In the genomic region with DNA sequence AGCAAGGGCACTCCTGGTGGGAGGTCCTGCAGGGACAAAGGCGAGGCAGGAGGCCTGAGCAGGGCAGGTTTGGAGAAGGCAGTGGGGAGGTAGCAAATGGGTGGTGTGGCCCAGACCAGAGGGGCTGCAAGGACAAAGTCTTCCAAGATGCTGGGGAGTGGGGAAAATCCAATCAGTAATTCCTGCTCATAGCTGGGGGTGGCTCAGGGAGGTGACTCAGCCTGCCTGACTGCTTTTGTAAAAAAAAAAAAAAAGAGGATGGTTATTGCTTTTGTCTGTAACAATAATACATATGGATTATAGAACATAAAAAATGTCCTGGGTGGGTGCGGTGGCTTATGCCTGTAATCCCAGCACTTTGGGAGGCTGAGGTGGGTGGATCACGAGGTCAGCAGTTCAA, we compare ENCODE assay signal across 16 cellular contexts. TPM values are rescaled to one million over a fixed set of nuclear protein-coding genes. Genes with fewer than 3 reads are reported as not detected.
A peak's percentile ranks its signal among the peaks of the same experiment; 100 is the strongest.
DNase-seq lines count a peak whose midpoint lies in the region; ATAC-seq and TF ChIP-seq lines count a peak whose summit lies in the region.
"Had no signal": no experiment of that assay in that cellular context is flagged by ENCODE, and none has a peak within 500 bp of the region (broad histone marks: within the 10 kb centered on the region; RNA-seq: fewer than 3 reads in every experiment).

No MANE protein-coding gene starts in this region.

- intact Hi-C loops in lower lobe of right lung (cut with DNase I), result no loop called here

- H3K4me3 Mint-ChIP-seq in WTC11, result no peak overlapping the region
- no peak overlapping the region for H3K4me3 Mint-ChIP-seq in osteocyte (ENCODE audit: unreplicated experiment)
- H3K4me3 Mint-ChIP-seq: B cell; CD4-positive, alpha-beta memory T cell had no signal

- CTCF ChIA-PET in WTC11 (lab: Charles Lee), result interaction anchor here (0.6 to 3.1 kb wide), 2 partner anchors 62 to 78 kb away, joined by 3 to 16 read pairs; no protein-coding TSS in a partner anchor

- peaks cover 19% of the 10 kb centered on the region for H3K4me1 Mint-ChIP-seq in WTC11
- H3K4me1 Mint-ChIP-seq in osteocyte (ENCODE audit: unreplicated experiment), result peaks cover 66% of the 10 kb centered on the region

- H3K79me2 ChIP-seq in GM23248 (ENCODE audit: insufficient read depth), result no peaks in the 10 kb centered on the region

- H3K36me3 ChIP-seq in GM23248 (ENCODE audit: low read depth) (no peaks in the 10 kb centered on the region), lower lobe of right lung (no peaks in the 10 kb centered on the region)
- H3K36me3 ChIP-seq: SJCRH30 had no signal

- no peaks in the 10 kb centered on the region for H3K9me2 ChIP-seq in GM23248 (ENCODE audit: insufficient read depth)

- ATAC-seq in WTC11, result peak; percentile 31
- ATAC-seq in HG03432 (IDR thresholded peaks at IDR 0.05; ENCODE audit: unreplicated experiment), result no peak
- ATAC-seq in lower lobe of right lung, result no peak

- H3K36me3 Mint-ChIP-seq in WTC11 (peaks cover 18% of the 10 kb centered on the region), osteocyte (ENCODE audit: unreplicated experiment) (no peaks in the 10 kb centered on the region)
- H3K36me3 Mint-ChIP-seq: CD4-positive, alpha-beta memory T cell had no signal

- H3K27me3 Mint-ChIP-seq in WTC11 (ENCODE audit: low read depth) (no peaks in the 10 kb centered on the region), osteocyte (ENCODE audit: unreplicated experiment) (no peaks in the 10 kb centered on the region)

- H3K4me3 ChIP-seq in GM23248, result no peak overlapping the region
- H3K4me3 ChIP-seq in epithelial cell of esophagus (ENCODE audit: low read length), result no peak overlapping the region
- H3K4me3 ChIP-seq in lower lobe of right lung, result no peak overlapping the region
- H3K4me3 ChIP-seq: SJCRH30 had no signal

- H3F3A ChIP-seq in GM23248 (ENCODE audit: insufficient read depth), result no peaks in the 10 kb centered on the region

- H3K4me1 ChIP-seq in GM23248 (ENCODE audit: insufficient read depth) (0 out of 2 replicates have a peak, but pooled peaks cover 12% of the 10 kb centered on the region), lower lobe of right lung (peaks cover 5% of the 10 kb centered on the region)

- peak; percentile 57 for DNase-seq in GM23248
- no peak for DNase-seq in WTC11 (ENCODE audit: low spot score)
- peak; percentile 38 for DNase-seq in epithelial cell of esophagus (ENCODE audit: low read depth)
- DNase-seq in osteocyte (ENCODE audit: extremely low spot score, unreplicated experiment), result no peak
- DNase-seq in lower lobe of right lung, result no peak
- no peak for DNase-seq in activated CD4-positive, alpha-beta T cell treated with anti-CD3 and anti-CD28 coated beads, Interleukin-2, amount 50 U/mL, for 48 hours
- DNase-seq: CD4-positive, alpha-beta memory T cell; KBM-7; NCI-H1048; NCI-H345; NCI-H526 treated with DMSO at 0.1 percent for 48 hours; NK-92 treated with Interleukin-12 subunit alpha and Interleukin-12 subunit beta, amount 100 ng/mL, for 24 hours; SJCRH30 had no signal

- in situ Hi-C loops in GM23248 (cut with MboI), result no loop called here

- H3K27ac Mint-ChIP-seq in WTC11 (peak overlapping the region; percentile 20), osteocyte (ENCODE audit: unreplicated experiment) (peak overlapping the region; percentile 17)
- H3K27ac Mint-ChIP-seq: B cell had no signal

- 87 to 90% methylated on average over 3 of the region's 3 CpGs for WGBS in GM23248 (ENCODE audit: low coverage in 1 of 2, low lambda C conversion rate in 2 of 2, missing lambda C conversion rate in 2 of 2), 2 experiments

- H3K9me3 Mint-ChIP-seq in WTC11 (peaks cover 16% of the 10 kb centered on the region), osteocyte (ENCODE audit: unreplicated experiment) (no peaks in the 10 kb centered on the region)
- H3K9me3 Mint-ChIP-seq: CD4-positive, alpha-beta memory T cell had no signal

- H3K9ac ChIP-seq in GM23248, result no peak overlapping the region

- peak overlapping the region; percentile 5 for H3K4me2 ChIP-seq in GM23248 (ENCODE audit: unreplicated experiment)

- no peaks in the 10 kb centered on the region for H4K20me1 ChIP-seq in GM23248 (ENCODE audit: insufficient read depth)

- no peak overlapping the region for H2AFZ ChIP-seq in GM23248

- TF ChIP-seq CTCF in WTC11 (IDR thresholded peaks at IDR 0.05) (no peak), epithelial cell of esophagus (IDR thresholded peaks at IDR 0.05; ENCODE audit: insufficient read depth, low read depth, low read length, missing control alignments) (no peak), osteocyte (IDR thresholded peaks at IDR 0.05) (no peak), lower lobe of right lung (IDR thresholded peaks at IDR 0.05) (no peak)

- POLR2A ChIA-PET in WTC11 (lab: Charles Lee), result no interaction called here

- no peak overlapping the region for H3K27ac ChIP-seq in GM23248
- H3K27ac ChIP-seq in lower lobe of right lung, result no peak overlapping the region
- H3K27ac ChIP-seq: RWPE1, SJCRH30 had no signal

- H3K9me3 ChIP-seq in GM23248 (ENCODE audit: low read depth), result no peaks in the 10 kb centered on the region
- H3K9me3 ChIP-seq in lower lobe of right lung, result no peaks in the 10 kb centered on the region
- H3K9me3 ChIP-seq: SJCRH30 had no signal

- H3K27me3 ChIP-seq in GM23248 (replicated peaks; ENCODE audit: insufficient read depth) (no peaks in the 10 kb centered on the region), lower lobe of right lung (ENCODE audit: low read depth) (no peaks in the 10 kb centered on the region)
- H3K27me3 ChIP-seq: SJCRH30 had no signal

TF ChIP-seq in WTC11, 78 proteins besides CTCF, POLR2A, EP300 and RAD21:
- TF ChIP-seq FOXK1 (CRISPR knock-in tag; IDR thresholded peaks at IDR 0.05) (no peak), ZNF423 (CRISPR knock-in tag; IDR thresholded peaks at IDR 0.05) (no peak)
- TF ChIP-seq, protein P1, sequence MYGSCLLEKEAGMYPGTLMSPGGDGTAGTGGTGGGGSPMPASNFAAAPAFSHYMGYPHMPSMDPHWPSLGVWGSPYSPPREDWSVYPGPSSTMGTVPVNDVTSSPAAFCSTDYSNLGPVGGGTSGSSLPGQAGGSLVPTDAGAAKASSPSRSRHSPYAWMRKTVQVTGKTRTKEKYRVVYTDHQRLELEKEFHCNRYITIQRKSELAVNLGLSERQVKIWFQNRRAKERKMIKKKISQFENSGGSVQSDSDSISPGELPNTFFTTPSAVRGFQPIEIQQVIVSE (CRISPR knock-in tag; IDR thresholded peaks at IDR 0.05; ENCODE audit: borderline replicate concordance), result no peak

RNA-seq across cellular contexts. Expression of a gene that starts 5.2 kb away (rescaled TPM):
- total RNA-seq in GM23248 (2014; rRNA removed; shearing (Covaris generic)), result 1.0 TPM in 1 of 2 replicates, not detected in the other
- polyA plus RNA-seq in GM23248 (2016; fragmentation: Nextera tagmentation; extraction: Ambion mirVana), result 0.15 TPM in 1 of 2 replicates, not detected in the other
- 6.0 to 8.8 TPM (median 7.5 TPM) in 3 replicates for total RNA-seq in WTC11 (2021)
- total RNA-seq in osteocyte, result 12.7 and 14.3 TPM in 2 replicates
- total RNA-seq in lower lobe of right lung, result 2.6 TPM
- total RNA-seq: B cell; CD4-positive, alpha-beta memory T cell had no signal
- polyA plus RNA-seq: CD4-positive, alpha-beta memory T cell had no signal

RNA-seq across cellular contexts. Expression of a gene that starts 34.3 kb away (rescaled TPM):
- total RNA-seq in GM23248 (2014; rRNA removed; shearing (Covaris generic)), result 13.2 and 23.7 TPM in 2 replicates
- polyA plus RNA-seq in GM23248 (2016; fragmentation: Nextera tagmentation; extraction: Ambion mirVana), result 0.43 and 0.44 TPM in 2 replicates
- total RNA-seq in WTC11 (2021), result 28.3 to 34.9 TPM (median 31.2 TPM) in 3 replicates
- 156 and 169 TPM in 2 replicates for total RNA-seq in osteocyte
- 60.8 TPM for total RNA-seq in lower lobe of right lung
- polyA plus RNA-seq: CD4-positive, alpha-beta memory T cell had no signal

Comparison
In these comparisons a context has a peak if more than half of its experiments do, and no peak if none do; other contexts are left out.
1. DNase-seq: peak in GM23248 (single experiment) and epithelial cell of esophagus (single experiment); none in WTC11 (single experiment), osteocyte (single experiment), lower lobe of right lung (single experiment) and activated CD4-positive, alpha-beta T cell treated with anti-CD3 and anti-CD28 coated beads, Interleukin-2, amount 50 U/mL, for 48 hours (0 of 2).